Comparison of ENCODE assay signal across 16 cellular contexts in the genomic region with DNA sequence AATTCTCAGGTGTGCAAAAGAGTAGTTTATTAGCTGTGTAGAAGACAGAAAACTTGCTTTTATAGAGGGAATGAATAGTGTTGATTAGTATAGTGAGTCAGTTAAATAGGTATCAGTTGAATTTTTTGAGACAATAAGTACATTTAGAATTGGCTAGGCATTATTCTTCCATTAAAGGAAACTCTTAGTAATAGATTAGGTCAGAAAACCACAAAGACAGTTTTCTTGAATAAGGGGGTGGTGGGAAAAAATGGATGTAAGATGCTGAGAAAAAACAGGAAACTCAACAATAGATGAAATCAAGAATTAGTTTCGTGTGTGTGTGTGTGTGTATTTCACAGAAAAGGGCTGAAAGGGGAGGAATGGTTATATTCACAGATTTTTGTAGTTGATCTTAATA. TPM values are rescaled to one million over a fixed set of nuclear protein-coding genes. Genes with fewer than 3 reads are reported as not detected.
A peak's percentile ranks its signal among the peaks of the same experiment; 100 is the strongest.
DNase-seq lines count a peak whose midpoint lies in the region; ATAC-seq and TF ChIP-seq lines count a peak whose summit lies in the region.
"Had no signal": no experiment of that assay in that cellular context is flagged by ENCODE, and none has a peak within 500 bp of the region (broad histone marks: within the 10 kb centered on the region; RNA-seq: fewer than 3 reads in every experiment).

No MANE protein-coding gene starts in this region.

- no peak overlapping the region for H3K4me3 ChIP-seq in ovary
- H3K4me3 ChIP-seq: left lung, tibial nerve had no signal

- H3K4me1 ChIP-seq in ovary (ENCODE audit: insufficient read depth) = no peaks in the 10 kb centered on the region
- H3K4me1 ChIP-seq: left lung, tibial nerve had no signal

- H3K4me3 Mint-ChIP-seq in activated T-cell treated with anti-CD3 and anti-CD28 coated beads, Interleukin-2, amount 50 U/mL, for 72 hours = peak overlapping the region; percentile 52 to 57
- peak overlapping the region; percentile 25 for H3K4me3 Mint-ChIP-seq in activated CD4-positive, alpha-beta memory T cell treated with anti-CD3 and anti-CD28 coated beads, Interleukin-2, amount 10 ng/mL, durations not matched to agents 7 days and 5 days
- no peak overlapping the region for H3K4me3 Mint-ChIP-seq in stimulated activated effector memory CD8-positive, alpha-beta T cell treated with anti-CD3 and anti-CD28 coated beads, Interleukin-12 subunit alpha, Interleukin-12 subunit beta, amount 100 ng/mL, for 72 hours
- H3K4me3 Mint-ChIP-seq: naive B cell had no signal

- TF ChIP-seq CTCF in GM10266 (IDR thresholded peaks at IDR 0.05; ENCODE audit: control insufficient read depth, insufficient read depth, low read depth, missing control alignments) (no peak), ovary (IDR thresholded peaks at IDR 0.05) (no peak)

- no peak for DNase-seq in activated T-cell treated with anti-CD3 and anti-CD28 coated beads, Interleukin-2, amount 50 U/mL, for 72 hours
- no peak for DNase-seq in activated T-cell treated with anti-CD3 and anti-CD28 coated beads, Interleukin-2, amount 50 U/mL, for 48 hours
- no peak for DNase-seq in activated CD4-positive, alpha-beta memory T cell treated with anti-CD3 and anti-CD28 coated beads, Interleukin-2, amount 10 ng/mL, durations not matched to agents 7 days and 5 days
- DNase-seq in stimulated activated effector memory CD8-positive, alpha-beta T cell treated with anti-CD3 and anti-CD28 coated beads, Interleukin-12 subunit alpha, Interleukin-12 subunit beta, amount 100 ng/mL, for 72 hours (ENCODE audit: low spot score in 2 of 2) = no peak
- DNase-seq in GM10266 (ENCODE audit: extremely low spot score) = no peak
- no peak for DNase-seq in ovary
- no peak for DNase-seq in NAMALWA (ENCODE audit: low spot score)
- DNase-seq: aorta, KBM-7, left lung, naive B cell, NCI-H2029 treated with DMSO at 0.1 percent for 48 hours, NCI-H69, T-helper 9 cell had no signal

- TF ChIP-seq EP300 in ovary (IDR thresholded peaks at IDR 0.05) = no peak

- POLR2A ChIA-PET in activated CD4-positive, alpha-beta memory T cell treated with anti-CD3 and anti-CD28 coated beads, Interleukin-2, amount 10 ng/mL, durations not matched to agents 7 days and 5 days (lab: Charles Lee) = no interaction called here

- CTCF ChIA-PET in activated CD4-positive, alpha-beta memory T cell treated with anti-CD3 and anti-CD28 coated beads, Interleukin-2, amount 10 ng/mL, durations not matched to agents 7 days and 5 days (lab: Charles Lee) = interaction anchor here (1.0 kb wide), 1 partner anchor 39 kb away, joined by 3 read pairs; no protein-coding TSS in a partner anchor

- no peaks in the 10 kb centered on the region for H3K27me3 ChIP-seq in ovary
- H3K27me3 ChIP-seq: left lung, tibial nerve had no signal

- no peaks in the 10 kb centered on the region for H3K9me3 ChIP-seq in ovary
- H3K9me3 ChIP-seq: left lung, tibial nerve had no signal

- TF ChIP-seq POLR2A in ovary (IDR thresholded peaks at IDR 0.05) = no peak

- intact Hi-C loops in ovary (cut with DNase I) = loop anchor here in 1 of 4 donors (5.0 kb wide), 1 partner anchor 1767 kb away; no protein-coding TSS in a partner anchor

- ATAC-seq in activated T-cell treated with anti-CD3 and anti-CD28 coated beads, Interleukin-2, amount 50 U/mL, for 72 hours (replicated peaks in 1 of 2) = peak; percentile 59 to 62
- peak; percentile 65 for ATAC-seq in HG02884 (IDR thresholded peaks at IDR 0.05; ENCODE audit: unreplicated experiment)
- peak; percentile 65 for ATAC-seq in stimulated activated effector memory CD8-positive, alpha-beta T cell treated with anti-CD3 and anti-CD28 coated beads, Interleukin-12 subunit alpha, Interleukin-12 subunit beta, amount 100 ng/mL, for 72 hours
- ATAC-seq: left lung had no signal

- peaks cover 0 to 6% of the 10 kb centered on the region in 2 donors for H3K36me3 Mint-ChIP-seq in activated T-cell treated with anti-CD3 and anti-CD28 coated beads, Interleukin-2, amount 50 U/mL, for 72 hours (ENCODE audit: insufficient read depth in 2 of 2)
- peaks cover 53% of the 10 kb centered on the region for H3K36me3 Mint-ChIP-seq in activated CD4-positive, alpha-beta memory T cell treated with anti-CD3 and anti-CD28 coated beads, Interleukin-2, amount 10 ng/mL, durations not matched to agents 7 days and 5 days (ENCODE audit: low read depth)
- H3K36me3 Mint-ChIP-seq in stimulated activated effector memory CD8-positive, alpha-beta T cell treated with anti-CD3 and anti-CD28 coated beads, Interleukin-12 subunit alpha, Interleukin-12 subunit beta, amount 100 ng/mL, for 72 hours = peaks cover 5% of the 10 kb centered on the region

- no peaks in the 10 kb centered on the region for H3K36me3 ChIP-seq in ovary
- H3K36me3 ChIP-seq: left lung, tibial nerve had no signal

- H3K4me1 Mint-ChIP-seq in activated T-cell treated with anti-CD3 and anti-CD28 coated beads, Interleukin-2, amount 50 U/mL, for 72 hours (ENCODE audit: low read depth) = peaks cover 51% of the 10 kb centered on the region
- H3K4me1 Mint-ChIP-seq in activated CD4-positive, alpha-beta memory T cell treated with anti-CD3 and anti-CD28 coated beads, Interleukin-2, amount 10 ng/mL, durations not matched to agents 7 days and 5 days = peaks cover 39% of the 10 kb centered on the region
- H3K4me1 Mint-ChIP-seq in stimulated activated effector memory CD8-positive, alpha-beta T cell treated with anti-CD3 and anti-CD28 coated beads, Interleukin-12 subunit alpha, Interleukin-12 subunit beta, amount 100 ng/mL, for 72 hours = peaks cover 20% of the 10 kb centered on the region

- peak overlapping the region; percentile 94 for H3K27ac Mint-ChIP-seq in activated T-cell treated with anti-CD3 and anti-CD28 coated beads, Interleukin-2, amount 50 U/mL, for 72 hours
- peak overlapping the region; percentile 32 for H3K27ac Mint-ChIP-seq in activated CD4-positive, alpha-beta memory T cell treated with anti-CD3 and anti-CD28 coated beads, Interleukin-2, amount 10 ng/mL, durations not matched to agents 7 days and 5 days
- H3K27ac Mint-ChIP-seq in stimulated activated effector memory CD8-positive, alpha-beta T cell treated with anti-CD3 and anti-CD28 coated beads, Interleukin-12 subunit alpha, Interleukin-12 subunit beta, amount 100 ng/mL, for 72 hours = peak overlapping the region; percentile 69

- no peaks in the 10 kb centered on the region for H3K27me3 Mint-ChIP-seq in activated T-cell treated with anti-CD3 and anti-CD28 coated beads, Interleukin-2, amount 50 U/mL, for 72 hours (ENCODE audit: low read depth)
- H3K27me3 Mint-ChIP-seq in activated CD4-positive, alpha-beta memory T cell treated with anti-CD3 and anti-CD28 coated beads, Interleukin-2, amount 10 ng/mL, durations not matched to agents 7 days and 5 days = no peaks in the 10 kb centered on the region
- H3K27me3 Mint-ChIP-seq: naive B cell had no signal

- H3K27ac ChIP-seq in ovary = no peak overlapping the region
- H3K27ac ChIP-seq: left lung, tibial nerve had no signal

- no peaks in the 10 kb centered on the region for H3K9me3 Mint-ChIP-seq in activated T-cell treated with anti-CD3 and anti-CD28 coated beads, Interleukin-2, amount 50 U/mL, for 72 hours
- no peaks in the 10 kb centered on the region for H3K9me3 Mint-ChIP-seq in activated CD4-positive, alpha-beta memory T cell treated with anti-CD3 and anti-CD28 coated beads, Interleukin-2, amount 10 ng/mL, durations not matched to agents 7 days and 5 days
- H3K9me3 Mint-ChIP-seq in stimulated activated effector memory CD8-positive, alpha-beta T cell treated with anti-CD3 and anti-CD28 coated beads, Interleukin-12 subunit alpha, Interleukin-12 subunit beta, amount 100 ng/mL, for 72 hours = no peaks in the 10 kb centered on the region
- H3K9me3 Mint-ChIP-seq: naive B cell had no signal

- 70 to 83% (median 80%) methylated on average over 1 of the region's 1 CpG for WGBS in ovary, 3 donors

RNA-seq across cellular contexts. Expression of a gene that starts 16.8 kb away (rescaled TPM):
- 10 to 100 TPM; 60.2 to 62.9 TPM for total RNA-seq in activated T-cell treated with anti-CD3 and anti-CD28 coated beads, Interleukin-2, amount 50 U/mL, for 72 hours
- total RNA-seq in activated CD4-positive, alpha-beta memory T cell treated with anti-CD3 and anti-CD28 coated beads, Interleukin-2, amount 10 ng/mL, durations not matched to agents 7 days and 5 days = 100 to 1,000 TPM; 128 TPM
- 1 to 10 TPM in 3 of 7 donors, under 1 TPM in 4; 0.23 to 9.5 (median 0.97) TPM for total RNA-seq in ovary
- 1 to 10 TPM in 1 of 2 donors, under 1 TPM in 1; 0.25 to 3.0 TPM for polyA plus RNA-seq in ovary

Comparison
In these comparisons a context has a peak if more than half of its experiments do, and no peak if none do; other contexts are left out.
1. H3K27ac Mint-ChIP-seq: peak in every context shown above with its lines; median percentile 94 in activated T-cell treated with anti-CD3 and anti-CD28 coated beads, Interleukin-2, amount 50 U/mL, for 72 hours; 69 in stimulated activated effector memory CD8-positive, alpha-beta T cell treated with anti-CD3 and anti-CD28 coated beads, Interleukin-12 subunit alpha, Interleukin-12 subunit beta, amount 100 ng/mL, for 72 hours; 32 in activated CD4-positive, alpha-beta memory T cell treated with anti-CD3 and anti-CD28 coated beads, Interleukin-2, amount 10 ng/mL, durations not matched to agents 7 days and 5 days.
2. RNA of a gene that starts 16.8 kb away (total RNA-seq): 128 TPM in activated CD4-positive, alpha-beta memory T cell treated with anti-CD3 and anti-CD28 coated beads, Interleukin-2, amount 10 ng/mL, durations not matched to agents 7 days and 5 days and 60.2 to 62.9 TPM in activated T-cell treated with anti-CD3 and anti-CD28 coated beads, Interleukin-2, amount 50 U/mL, for 72 hours; 0.23 to 9.5 TPM in ovary; every median in the first group is over 4 times any median in the second.
3. Peak in every context shown above with its lines, with median percentiles within 50 percentile points of each other: ATAC-seq.